In the genomic region with DNA sequence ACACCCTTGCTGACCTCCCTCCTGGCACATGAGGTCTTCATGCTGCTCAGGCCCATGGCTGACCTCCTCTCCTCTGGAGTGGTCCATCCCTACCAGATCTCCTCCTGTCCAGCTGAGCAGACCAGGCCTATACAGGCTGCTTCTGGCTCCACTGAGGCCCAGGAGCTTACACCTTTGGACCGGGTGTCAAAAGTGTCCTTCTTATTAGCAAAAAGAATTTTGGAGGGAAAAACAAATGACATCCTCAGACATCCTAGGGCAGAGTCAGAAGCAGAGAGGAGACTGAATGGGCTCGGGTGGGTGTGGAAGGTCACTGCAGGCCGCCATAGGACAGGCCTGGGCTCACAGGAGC, we compare ENCODE assay signal across 8 cellular contexts. TPM values are rescaled to one million over a fixed set of nuclear protein-coding genes. Genes with fewer than 3 reads are reported as not detected.
DNase-seq lines count a peak whose midpoint lies in the region; ATAC-seq, FAIRE-seq and TF ChIP-seq lines count a peak whose summit lies in the region.

No MANE protein-coding gene starts in this region.

- peaks cover 29% of the 10 kb centered on the region for H3K4me1 ChIP-seq in DND-41 (ENCODE audit: insufficient read depth, low read length)
- peaks cover 0 to 19% (median 3%) of the 10 kb centered on the region in 4 donors for H3K4me1 ChIP-seq in Peyer's patch
- peaks cover 16% of the 10 kb centered on the region for H3K4me1 ChIP-seq in endothelial cell of umbilical vein (ENCODE audit: control insufficient read depth, extremely low read depth, insufficient read depth, low read length)
- H3K4me1 ChIP-seq in trophoblast cell (ENCODE audit: control insufficient read depth in 1 of 2, insufficient read depth in 2 of 2, low read length in 2 of 2): peaks cover 8 to 13% of the 10 kb centered on the region in 2 experiments

- H3K79me2 ChIP-seq in DND-41 (ENCODE audit: insufficient read depth, low read length) (no peaks in the 10 kb centered on the region), endothelial cell of umbilical vein (ENCODE audit: control insufficient read depth, insufficient read depth, low read length) (no peaks in the 10 kb centered on the region), trophoblast cell (ENCODE audit: control insufficient read depth, insufficient read depth, low read length, poor library complexity) (no peaks in the 10 kb centered on the region)

- H3K23ac ChIP-seq in trophoblast cell (ENCODE audit: low read length): no peak overlapping the region

- H3K4me2 ChIP-seq in DND-41 (ENCODE audit: insufficient read depth, low read length) (peak overlapping the region; percentile 88), endothelial cell of umbilical vein (ENCODE audit: insufficient read depth, low read length) (no peak overlapping the region), trophoblast cell (ENCODE audit: low read length) (no peak overlapping the region)

- no peak for ATAC-seq in DND-41 (ENCODE audit: insufficient read depth, low read depth)
- ATAC-seq in HG02678 (IDR thresholded peaks at IDR 0.05; ENCODE audit: unreplicated experiment): no peak

- H3K27ac ChIP-seq in DND-41 (ENCODE audit: low read length) (peak overlapping the region; percentile 74; the same call in 1 of the 2 replicates), Peyer's patch (peak overlapping the region; percentile 69 to 91 (median 84)), endothelial cell of umbilical vein (ENCODE audit: insufficient read depth, low read depth, low read length) (peak overlapping the region; percentile 78), trophoblast cell (ENCODE audit: low read depth, low read length) (peak overlapping the region; percentile 90)

- peak overlapping the region in 1 of 2 experiments; percentile 60; a peak in 1 of 4 replicates for H3K4me3 ChIP-seq in DND-41 (ENCODE audit: low read depth in 1 of 2, low read length in 2 of 2)
- H3K4me3 ChIP-seq in Peyer's patch: peak overlapping the region in 1 of 4 donors; percentile 50
- no peak overlapping the region for H3K4me3 ChIP-seq in endothelial cell of umbilical vein (replicated peaks in 1 of 3; ENCODE audit: insufficient read depth in 1 of 3, low read depth in 1 of 3, low read length in 3 of 3)
- H3K4me3 ChIP-seq in trophoblast cell (ENCODE audit: low read depth, low read length): no peak overlapping the region

- intact Hi-C loops in endothelial cell of umbilical vein (cut with micrococcal nuclease): loop anchor here (2.0 kb wide), 1 partner anchor 135 kb away; no protein-coding TSS in a partner anchor

- peaks cover 14% of the 10 kb centered on the region for H3K79me1 ChIP-seq in trophoblast cell (ENCODE audit: low read length)

- no peaks in the 10 kb centered on the region for H3K36me3 ChIP-seq in DND-41 (ENCODE audit: insufficient read depth, low read length)
- no peaks in the 10 kb centered on the region for H3K36me3 ChIP-seq in Peyer's patch
- no peaks in the 10 kb centered on the region for H3K36me3 ChIP-seq in endothelial cell of umbilical vein (ENCODE audit: control insufficient read depth in 2 of 2, extremely low read depth in 1 of 2, insufficient read depth in 2 of 2, low read length in 2 of 2)
- H3K36me3 ChIP-seq in trophoblast cell (ENCODE audit: control insufficient read depth in 1 of 2, insufficient read depth in 2 of 2, low read length in 2 of 2): no peaks in the 10 kb centered on the region

- dilution Hi-C loops in endothelial cell of umbilical vein (cut with MboI; ENCODE audit: extremely low pct_ligation_motif_present, low sequenced_read_pairs): no loop called here

- POLR2A ChIA-PET in endothelial cell of umbilical vein (lab: Charles Lee): no interaction called here

- TF ChIP-seq POLR2A in Peyer's patch (IDR thresholded peaks at IDR 0.05): no peak
- no peak for TF ChIP-seq POLR2A in endothelial cell of umbilical vein (IDR thresholded peaks at IDR 0.05; ENCODE audit: low read depth, low read length)

- CTCF ChIA-PET in endothelial cell of umbilical vein (lab: Charles Lee): interaction anchor here (1.9 to 5.2 kb wide), 4 partner anchors 12 to 95 kb away, joined by 20 to 88 read pairs (median 34); no protein-coding TSS in a partner anchor

- H2AK5ac ChIP-seq in trophoblast cell (ENCODE audit: low read length): peak overlapping the region; percentile 75

- H2AFZ ChIP-seq in DND-41 (ENCODE audit: low read depth, low read length) (peak overlapping the region; percentile 87), endothelial cell of umbilical vein (ENCODE audit: low read depth, low read length) (peak overlapping the region; percentile 88), trophoblast cell (ENCODE audit: insufficient read depth, low read length, poor library complexity) (no peak overlapping the region)

- H4K20me1 ChIP-seq in DND-41 (ENCODE audit: insufficient read depth, low read length) (no peaks in the 10 kb centered on the region), endothelial cell of umbilical vein (replicated peaks; ENCODE audit: control insufficient read depth, extremely low read depth, insufficient read depth, low read length) (no peaks in the 10 kb centered on the region)

- in situ Hi-C loops in GM13976 (cut with MboI; ENCODE audit: low sequenced_read_pairs, unreplicated experiment): loop anchor here (10.0 to 25.0 kb wide), 2 partner anchors 87 to 270 kb away; no protein-coding TSS in a partner anchor

- no peaks in the 10 kb centered on the region for H3K9me1 ChIP-seq in endothelial cell of umbilical vein (replicated peaks; ENCODE audit: control insufficient read depth, extremely low read depth, insufficient read depth, low read length)

- H3K9me3 ChIP-seq in DND-41 (ENCODE audit: insufficient read depth, low read length, severe bottlenecking): no peaks in the 10 kb centered on the region
- no peaks in the 10 kb centered on the region for H3K9me3 ChIP-seq in Peyer's patch
- H3K9me3 ChIP-seq in endothelial cell of umbilical vein (replicated peaks; ENCODE audit: control insufficient read depth, insufficient read depth, low read length): no peaks in the 10 kb centered on the region
- H3K9me3 ChIP-seq in trophoblast cell (ENCODE audit: insufficient read depth, low read depth, low read length): no peaks in the 10 kb centered on the region

- TF ChIP-seq CTCF in DND-41 (IDR thresholded peaks at IDR 0.05; ENCODE audit: borderline replicate concordance, extremely low read depth, low read length, poor library complexity, severe bottlenecking) (no peak), Peyer's patch (IDR thresholded peaks at IDR 0.05) (no peak), endothelial cell of umbilical vein (IDR thresholded peaks at IDR 0.05; ENCODE audit: extremely low read depth in 1 of 2, insufficient read depth in 1 of 2, low read depth in 1 of 2, low read length in 2 of 2) (no peak), GM13976 (IDR thresholded peaks at IDR 0.05; ENCODE audit: borderline replicate concordance, control extremely low read depth, extremely low read depth, insufficient read depth, missing control alignments) (no peak)

- peak overlapping the region; percentile 84 for H4K91ac ChIP-seq in trophoblast cell (ENCODE audit: low read depth, low read length)

- H4K8ac ChIP-seq in trophoblast cell (ENCODE audit: low read depth, low read length): peak overlapping the region; percentile 5

- H2BK120ac ChIP-seq in trophoblast cell (ENCODE audit: insufficient read depth, low read length, poor library complexity): peak overlapping the region; percentile 79

- FAIRE-seq in endothelial cell of umbilical vein (lab: Jason Lieb, UNC): no peak

- WGBS in trophoblast cell (ENCODE audit: extremely low coverage, insufficient coverage, insufficient read length): no CpG with 5 or more reads among the region's 3 CpGs

- peak overlapping the region; percentile 84 for H3K14ac ChIP-seq in trophoblast cell (ENCODE audit: low read length)

- H4K12ac ChIP-seq in trophoblast cell (ENCODE audit: low read depth, low read length): no peak overlapping the region

- peak overlapping the region; percentile 94 for H2BK12ac ChIP-seq in trophoblast cell (ENCODE audit: low read length)

- peak overlapping the region; percentile 73 for H3K4ac ChIP-seq in trophoblast cell (ENCODE audit: low read depth, low read length)

- no peaks in the 10 kb centered on the region for H3K27me3 ChIP-seq in DND-41 (ENCODE audit: insufficient read depth, low read length, poor library complexity)
- H3K27me3 ChIP-seq in Peyer's patch: no peaks in the 10 kb centered on the region
- no peaks in the 10 kb centered on the region for H3K27me3 ChIP-seq in endothelial cell of umbilical vein (ENCODE audit: control insufficient read depth in 2 of 2, insufficient read depth in 2 of 2, low read length in 2 of 2)
- no peaks in the 10 kb centered on the region for H3K27me3 ChIP-seq in trophoblast cell (ENCODE audit: insufficient read depth, low read length)

- no peak for DNase-seq in DND-41
- DNase-seq in Peyer's patch: no peak
- DNase-seq in endothelial cell of umbilical vein (ENCODE audit: low read depth, low spot score): no peak
- no peak for DNase-seq in trophoblast cell
- no peak for DNase-seq in GM13976 (ENCODE audit: low spot score)
- DNase-seq in inferior parietal cortex (ENCODE audit: extremely low spot score): no peak
- no peak for DNase-seq in cerebellum (ENCODE audit: low spot score)

- peak overlapping the region; percentile 82 for H3K18ac ChIP-seq in trophoblast cell (ENCODE audit: low read length)

- peak overlapping the region; percentile 79 for H2BK5ac ChIP-seq in trophoblast cell (ENCODE audit: low read depth, low read length, poor library complexity)

- no TSS peak for BruUV-seq in endothelial cell of umbilical vein (replicated peaks; lab: Mats Ljungman, UMichigan)

- H3K9ac ChIP-seq in DND-41 (ENCODE audit: low read depth, low read length): no peak overlapping the region; the same call in 1 of the 2 replicates
- no peak overlapping the region for H3K9ac ChIP-seq in endothelial cell of umbilical vein (replicated peaks; ENCODE audit: extremely low read depth, insufficient read depth, low read length)
- no peak overlapping the region for H3K9ac ChIP-seq in trophoblast cell (ENCODE audit: low read length)

TF ChIP-seq in endothelial cell of umbilical vein, 7 proteins besides CTCF, POLR2A, EP300 and RAD21 (continues in another document):
- TF ChIP-seq, protein P1, sequence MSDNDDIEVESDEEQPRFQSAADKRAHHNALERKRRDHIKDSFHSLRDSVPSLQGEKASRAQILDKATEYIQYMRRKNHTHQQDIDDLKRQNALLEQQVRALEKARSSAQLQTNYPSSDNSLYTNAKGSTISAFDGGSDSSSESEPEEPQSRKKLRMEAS (IDR thresholded peaks at IDR 0.05; ENCODE audit: insufficient read depth, insufficient read length): no peak

RNA-seq across cellular contexts. Expression of gene WSB1, which starts 38.1 kb away (rescaled TPM):
- 100 to 1,000 TPM in 2 of 4 donors, 10 to 100 TPM in 2; 61.5 to 208 (median 112) TPM for total RNA-seq in Peyer's patch
- 334 and 471 TPM in 2 replicates for total RNA-seq in endothelial cell of umbilical vein
- polyA plus RNA-seq in endothelial cell of umbilical vein: 736 and 750 TPM in 2 replicates
- polyA plus RNA-seq in endothelial cell of umbilical vein (2011; cell fraction: cytosol; rRNA removed): 205 and 437 TPM in 2 replicates
- 2,468 and 4,773 TPM in 2 replicates for polyA plus RNA-seq in endothelial cell of umbilical vein (2011; cell fraction: nucleus; rRNA removed)
- polyA plus RNA-seq in endothelial cell of umbilical vein (2012): 242 and 354 TPM in 2 replicates
- polyA minus RNA-seq in endothelial cell of umbilical vein: 520 and 546 TPM in 2 replicates
- polyA minus RNA-seq in endothelial cell of umbilical vein (2011; cell fraction: cytosol; rRNA and poly(A)+ RNA removed): 12.8 TPM
- polyA minus RNA-seq in endothelial cell of umbilical vein (2011; cell fraction: nucleus; rRNA and poly(A)+ RNA removed): 507 and 650 TPM in 2 replicates
- polyA plus RNA-seq in trophoblast cell (2013): 193 and 206 TPM in 2 replicates
- total RNA-seq in cerebellum: 340 TPM
